In genomic region chr1:64790965-64791487, GRCh38 we compare ENCODE assay signal across 14 cellular contexts. TPM values are rescaled to one million over a fixed set of nuclear protein-coding genes. Genes with fewer than 3 reads are reported as not detected.
DNase-seq lines count a peak whose midpoint lies in the region; ATAC-seq and TF ChIP-seq lines count a peak whose summit lies in the region.
"Had no signal": no experiment of that assay in that cellular context is flagged by ENCODE, and none has a peak within 500 bp of the region (broad histone marks: within the 10 kb centered on the region; RNA-seq: fewer than 3 reads in every experiment).

No MANE protein-coding gene starts in this region.

- peaks cover 14% of the 10 kb centered on the region for H3K9me3 Mint-ChIP-seq in activated T-helper 1 cell treated with anti-CD3 and anti-CD28 coated beads, Interleukin-12 subunit alpha, Interleukin-12 subunit beta, Interleukin-2, Interleukin-4 antibody, amounts not matched to agents 30 ng/mL and 10 ng/mL and 1 ng/mL, durations not matched to agents 14 hours and 24 hours and 36 hours

- DNase-seq in OCI-M1 (lab: John Stamatoyannopoulos, UW) (peak; percentile 13), fibroblast of mammary gland (ENCODE audit: low read depth) (peak; percentile 5), mucosa of descending colon (no peak), NCI-H1417 (lab: John Stamatoyannopoulos, UW) (no peak), hypothalamus (lab: John Stamatoyannopoulos, UW) (no peak)
- no peak for DNase-seq in activated T-helper 1 cell treated with anti-CD3 and anti-CD28 coated beads, Interleukin-12 subunit alpha, Interleukin-12 subunit beta, Interleukin-2, Interleukin-4 antibody, amounts not matched to agents 30 ng/mL and 10 ng/mL and 1 ng/mL, durations not matched to agents 14 hours and 24 hours and 36 hours (ENCODE audit: low spot score)
- DNase-seq: 8988T; CD4-positive, CD25-positive, alpha-beta regulatory T cell; DMS53; GF-D8; HCEC 1CT had no signal

- no peak overlapping the region for H3K27ac Mint-ChIP-seq in activated T-helper 1 cell treated with anti-CD3 and anti-CD28 coated beads, Interleukin-12 subunit alpha, Interleukin-12 subunit beta, Interleukin-2, Interleukin-4 antibody, amounts not matched to agents 30 ng/mL and 10 ng/mL and 1 ng/mL, durations not matched to agents 14 hours and 24 hours and 36 hours
- H3K27ac Mint-ChIP-seq: CD4-positive, CD25-positive, alpha-beta regulatory T cell had no signal

- no peaks in the 10 kb centered on the region for H3K4me1 Mint-ChIP-seq in activated T-helper 1 cell treated with anti-CD3 and anti-CD28 coated beads, Interleukin-12 subunit alpha, Interleukin-12 subunit beta, Interleukin-2, Interleukin-4 antibody, amounts not matched to agents 30 ng/mL and 10 ng/mL and 1 ng/mL, durations not matched to agents 14 hours and 24 hours and 36 hours (ENCODE audit: low read depth)
- H3K4me1 Mint-ChIP-seq: CD4-positive, CD25-positive, alpha-beta regulatory T cell had no signal

- H3K27me3 Mint-ChIP-seq in activated T-helper 1 cell treated with anti-CD3 and anti-CD28 coated beads, Interleukin-12 subunit alpha, Interleukin-12 subunit beta, Interleukin-2, Interleukin-4 antibody, amounts not matched to agents 30 ng/mL and 10 ng/mL and 1 ng/mL, durations not matched to agents 14 hours and 24 hours and 36 hours (ENCODE audit: insufficient read depth), result no peaks in the 10 kb centered on the region
- H3K27me3 Mint-ChIP-seq: CD4-positive, CD25-positive, alpha-beta regulatory T cell had no signal

- no peak overlapping the region for H3K4me3 Mint-ChIP-seq in activated T-helper 1 cell treated with anti-CD3 and anti-CD28 coated beads, Interleukin-12 subunit alpha, Interleukin-12 subunit beta, Interleukin-2, Interleukin-4 antibody, amounts not matched to agents 30 ng/mL and 10 ng/mL and 1 ng/mL, durations not matched to agents 14 hours and 24 hours and 36 hours
- H3K4me3 Mint-ChIP-seq: CD4-positive, CD25-positive, alpha-beta regulatory T cell had no signal

- POLR2A ChIA-PET in HEK293 (lab: Yijun Ruan, JAX), result no interaction called here

- CTCF ChIA-PET in HEK293 (lab: Yijun Ruan, JAX), result no interaction called here

- H3K4me1 ChIP-seq in HEK293 (ENCODE audit: control insufficient read depth, insufficient read depth, low read length) (no peaks in the 10 kb centered on the region), mucosa of descending colon (ENCODE audit: low read depth) (no peaks in the 10 kb centered on the region)

- H3K4me3 ChIP-seq in HEK293 (ENCODE audit: low read depth, low read length), result no peak overlapping the region
- no peak overlapping the region for H3K4me3 ChIP-seq in fibroblast of mammary gland (ENCODE audit: control insufficient read depth, low read depth, low read length)
- H3K4me3 ChIP-seq in mucosa of descending colon, result no peak overlapping the region
- H3K4me3 ChIP-seq: BLaER1 treated with 17β-estradiol and CSF1 and Interleukin-3, amounts not matched to agents 10 nM and 100 nM had no signal

- intact Hi-C loops in mucosa of descending colon (cut with DNase I, micrococcal nuclease), result no loop called here
- intact Hi-C loops in activated T-helper 1 cell treated with anti-CD3 and anti-CD28 coated beads, Interleukin-12 subunit alpha, Interleukin-12 subunit beta, Interleukin-2, Interleukin-4 antibody, amounts not matched to agents 30 ng/mL and 10 ng/mL and 1 ng/mL, durations not matched to agents 14 hours and 24 hours and 36 hours (cut with micrococcal nuclease), result no loop called here

- TF ChIP-seq CTCF in HEK293 (tag by site-specific recombination; IDR thresholded peaks at IDR 0.05) (no peak), fibroblast of mammary gland (conservative IDR thresholded peaks at IDR 0.05; ENCODE audit: control insufficient read depth, insufficient read depth, low read depth, low read length) (no peak), mucosa of descending colon (IDR thresholded peaks at IDR 0.05) (no peak)

- H3K36me3 Mint-ChIP-seq in activated T-helper 1 cell treated with anti-CD3 and anti-CD28 coated beads, Interleukin-12 subunit alpha, Interleukin-12 subunit beta, Interleukin-2, Interleukin-4 antibody, amounts not matched to agents 30 ng/mL and 10 ng/mL and 1 ng/mL, durations not matched to agents 14 hours and 24 hours and 36 hours (ENCODE audit: low read depth), result no peaks in the 10 kb centered on the region
- H3K36me3 Mint-ChIP-seq: CD4-positive, CD25-positive, alpha-beta regulatory T cell had no signal

- no peaks in the 10 kb centered on the region for H3K9me3 ChIP-seq in HEK293 (ENCODE audit: control insufficient read depth, insufficient read depth, low read depth, low read length)
- peaks cover 11% of the 10 kb centered on the region for H3K9me3 ChIP-seq in mucosa of descending colon

- ATAC-seq in mucosa of descending colon, result peak; percentile 25

- no peak overlapping the region for H3K27ac ChIP-seq in HEK293 (ENCODE audit: extremely low read depth, low read depth, low read length)
- H3K27ac ChIP-seq: BLaER1 treated with 17β-estradiol and CSF1 and Interleukin-3, amounts not matched to agents 10 nM and 100 nM; HL-60 had no signal

- H3K36me3 ChIP-seq in HEK293 (ENCODE audit: control insufficient read depth in 2 of 2, insufficient read depth in 1 of 2, low read length in 2 of 2), result peaks cover 10 to 26% of the 10 kb centered on the region in 2 experiments; a peak in 2 of 3 replicates
- no peaks in the 10 kb centered on the region for H3K36me3 ChIP-seq in mucosa of descending colon (ENCODE audit: low read depth)

TF ChIP-seq in HEK293, 187 proteins besides CTCF, POLR2A, EP300 and RAD21 (continues in another document):
- TF ChIP-seq SP2 (tag by site-specific recombination; IDR thresholded peaks at IDR 0.05), result no peak
- TF ChIP-seq MZF1 (tag by site-specific recombination; IDR thresholded peaks at IDR 0.05; ENCODE audit: borderline replicate concordance), result peak; percentile 81
- no peak for TF ChIP-seq ZNF394 (tag by site-specific recombination; IDR thresholded peaks at IDR 0.05; ENCODE audit: borderline replicate concordance)
- TF ChIP-seq ZNF18 (tag by site-specific recombination; IDR thresholded peaks at IDR 0.05), result no peak
- no peak for TF ChIP-seq FEZF1 (tag by site-specific recombination; IDR thresholded peaks at IDR 0.05)
- TF ChIP-seq ZNF404 (tag by site-specific recombination; IDR thresholded peaks at IDR 0.05), result no peak
- TF ChIP-seq REST (tag by site-specific recombination; IDR thresholded peaks at IDR 0.05), result no peak
- no peak for TF ChIP-seq HIC1 (tag by site-specific recombination; IDR thresholded peaks at IDR 0.05)
- no peak for TF ChIP-seq ZNF785 (tag by site-specific recombination; IDR thresholded peaks at IDR 0.05)

RNA-seq across cellular contexts. Expression of gene RAVER2, which starts 46.2 kb away (rescaled TPM):
- 10 to 100 TPM; 35.9 to 81.0 (median 46.3) TPM for total RNA-seq in mucosa of descending colon
- total RNA-seq in activated T-helper 1 cell treated with anti-CD3 and anti-CD28 coated beads, Interleukin-12 subunit alpha, Interleukin-12 subunit beta, Interleukin-2, Interleukin-4 antibody, amounts not matched to agents 30 ng/mL and 10 ng/mL and 1 ng/mL, durations not matched to agents 14 hours and 24 hours and 36 hours, result 0.34 and 0.36 TPM in 2 replicates

Comparison
In these comparisons a context has a peak if more than half of its experiments do, and no peak if none do; other contexts are left out.
1. DNase-seq: peak in OCI-M1 (single experiment) and fibroblast of mammary gland (single experiment); none in mucosa of descending colon (0 of 3), NCI-H1417 (0 of 3), hypothalamus (0 of 51) and activated T-helper 1 cell treated with anti-CD3 and anti-CD28 coated beads, Interleukin-12 subunit alpha, Interleukin-12 subunit beta, Interleukin-2, Interleukin-4 antibody, amounts not matched to agents 30 ng/mL and 10 ng/mL and 1 ng/mL, durations not matched to agents 14 hours and 24 hours and 36 hours (single experiment).
2. RNA of gene RAVER2, which starts 46.2 kb away (total RNA-seq): 35.9 to 81.0 TPM in mucosa of descending colon; 0.34 to 0.36 TPM in activated T-helper 1 cell treated with anti-CD3 and anti-CD28 coated beads, Interleukin-12 subunit alpha, Interleukin-12 subunit beta, Interleukin-2, Interleukin-4 antibody, amounts not matched to agents 30 ng/mL and 10 ng/mL and 1 ng/mL, durations not matched to agents 14 hours and 24 hours and 36 hours; every median in the first group is over 10 times any median in the second.